10 cellular contexts compared by ENCODE assay signal in the genomic region with DNA sequence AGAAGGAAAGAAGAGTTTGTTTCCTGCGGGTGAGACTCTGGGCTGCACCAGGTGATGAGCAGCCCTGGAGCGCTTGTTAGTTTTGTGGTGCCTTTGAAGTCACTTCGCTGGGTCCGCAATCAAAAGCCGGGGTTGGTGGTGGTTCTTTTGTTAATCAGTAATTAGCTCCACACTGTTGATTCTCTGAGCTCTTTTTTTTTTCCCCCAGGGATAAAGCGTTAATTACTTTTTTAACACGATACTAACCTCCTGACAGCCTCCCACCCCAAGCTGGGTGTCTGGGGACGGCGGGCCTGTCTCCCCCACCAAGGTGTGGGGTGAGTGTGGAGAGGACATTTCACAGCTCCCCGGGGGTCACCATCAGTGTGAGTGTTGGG. TPM values are rescaled to one million over a fixed set of nuclear protein-coding genes. Genes with fewer than 3 reads are reported as not detected.
A peak's percentile ranks its signal among the peaks of the same experiment; 100 is the strongest.
DNase-seq lines count a peak whose midpoint lies in the region; ATAC-seq, FAIRE-seq and TF ChIP-seq lines count a peak whose summit lies in the region.
"Had no signal": no experiment of that assay in that cellular context is flagged by ENCODE, and none has a peak within 500 bp of the region (broad histone marks: within the 10 kb centered on the region; RNA-seq: fewer than 3 reads in every experiment).

No MANE protein-coding gene starts in this region.

- H3K4me2 ChIP-seq in H9 (ENCODE audit: insufficient read depth, insufficient read length, low read length) = no peak overlapping the region
- H3K4me2 ChIP-seq in astrocyte (ENCODE audit: low read length) = peak overlapping the region; percentile 19

- H3K9ac ChIP-seq in H9 (ENCODE audit: extremely low read depth, insufficient read length, low read length) (no peak overlapping the region), astrocyte (ENCODE audit: low read length) (no peak overlapping the region)

- H3K4me3 Mint-ChIP-seq in H9 = no peak overlapping the region
- H3K4me3 Mint-ChIP-seq in astrocyte (ENCODE audit: unreplicated experiment) = no peak overlapping the region

- H2BK120ac ChIP-seq in H9 (ENCODE audit: low read depth, low read length, poor library complexity, severe bottlenecking) = no peak overlapping the region

- H3K4me1 ChIP-seq in H9 (ENCODE audit: insufficient read depth, low read length) (peaks cover 3% of the 10 kb centered on the region; the same call in 1 of the 2 replicates), astrocyte (ENCODE audit: insufficient read depth, low read length) (peaks cover 10% of the 10 kb centered on the region)

- no peak overlapping the region for H3K4me3 ChIP-seq in astrocyte (ENCODE audit: insufficient read depth, low read depth, low read length)
- H3K4me3 ChIP-seq: esophagus muscularis mucosa, lung had no signal

- no peak overlapping the region for H4K5ac ChIP-seq in H9 (ENCODE audit: insufficient read length, low read depth, low read length)

- H3K4me1 Mint-ChIP-seq in H9 (peaks cover 49 to 58% of the 10 kb centered on the region in 2 experiments), astrocyte (ENCODE audit: low read depth, unreplicated experiment) (peaks cover 22% of the 10 kb centered on the region)

- H4K8ac ChIP-seq in H9 (replicated peaks; ENCODE audit: insufficient read length, low read depth, low read length) = no peak overlapping the region

- H3K14ac ChIP-seq in H9 (ENCODE audit: insufficient read depth, low read length) = no peak overlapping the region

- H3K36me3 ChIP-seq in astrocyte (ENCODE audit: insufficient read depth, low read length) = no peaks in the 10 kb centered on the region

- H3K79me2 ChIP-seq in H9 (ENCODE audit: insufficient read depth, low read length) (no peaks in the 10 kb centered on the region), astrocyte (ENCODE audit: insufficient read depth, low read length) (peaks cover 33% of the 10 kb centered on the region)

- no peak overlapping the region for H3K18ac ChIP-seq in H9 (ENCODE audit: insufficient read length, low read depth, low read length)

- ATAC-seq in sciatic nerve (no peak), HG03097 (IDR thresholded peaks at IDR 0.05; ENCODE audit: low FRiP score, unreplicated experiment) (no peak)

- no CpG with 5 or more reads among the region's 10 CpGs for WGBS in H9 (ENCODE audit: extremely low coverage, insufficient read length, low lambda C conversion rate)

- H3K9me3 ChIP-seq in H9 (ENCODE audit: control insufficient read depth, low read depth, low read length) (no peaks in the 10 kb centered on the region), astrocyte (ENCODE audit: insufficient read depth, low read depth, low read length) (no peaks in the 10 kb centered on the region)
- H3K9me3 ChIP-seq: esophagus muscularis mucosa had no signal

- peak overlapping the region in 2 of 3 experiments; percentile 24 to 94; a peak in 4 of 7 replicates for H3K27ac Mint-ChIP-seq in H9
- H3K27ac Mint-ChIP-seq in astrocyte (ENCODE audit: unreplicated experiment) = peak overlapping the region; percentile 12

- H3K23me2 ChIP-seq in H9 (ENCODE audit: insufficient read length, low read depth, low read length, poor library complexity, severe bottlenecking) = no peaks in the 10 kb centered on the region

- DNase-seq in H9 (no peak), T-helper 2 cell (peak in 3 of 5 experiments; percentile 22 to 55 (median 25)), astrocyte (ENCODE audit: low read depth) (no peak), C1 segment of cervical spinal cord (lab: John Stamatoyannopoulos, UW) (no peak), amygdala (lab: John Stamatoyannopoulos, UW) (no peak), sciatic nerve (ENCODE audit: low spot score) (no peak)
- DNase-seq in stimulated activated CD4-positive, alpha-beta T cell treated with anti-CD3 and anti-CD28 coated beads, Interleukin-4, amount 100 ng/mL, for 1 hour = peak; percentile 21

- H3K27me3 Mint-ChIP-seq in H9 (ENCODE audit: low read depth) (peaks cover 10% of the 10 kb centered on the region), astrocyte (ENCODE audit: low read depth, unreplicated experiment) (no peaks in the 10 kb centered on the region)

- H3K9me3 Mint-ChIP-seq in H9 = no peaks in the 10 kb centered on the region
- H3K9me3 Mint-ChIP-seq in astrocyte (ENCODE audit: unreplicated experiment) = no peaks in the 10 kb centered on the region

- TF ChIP-seq CTCF in H9 (conservative IDR thresholded peaks at IDR 0.05) (no peak), astrocyte (IDR thresholded peaks at IDR 0.05; ENCODE audit: insufficient read depth, low read depth, low read length) (no peak)

- no peak overlapping the region for H2AK5ac ChIP-seq in H9 (ENCODE audit: insufficient read length, low read length)

- H2AFZ ChIP-seq in H9 (ENCODE audit: low read length) (no peak overlapping the region), astrocyte (ENCODE audit: low read depth, low read length) (no peak overlapping the region)

- no peaks in the 10 kb centered on the region for H4K20me1 ChIP-seq in H9 (ENCODE audit: control insufficient read depth, insufficient read depth, insufficient read length)
- peaks cover 75% of the 10 kb centered on the region for H4K20me1 ChIP-seq in astrocyte (ENCODE audit: insufficient read depth, low read length)

- no peak overlapping the region for H2BK5ac ChIP-seq in H9 (ENCODE audit: insufficient read length, low read length)

- no peak for FAIRE-seq in astrocyte (lab: Jason Lieb, UNC)

- H3K23ac ChIP-seq in H9 (ENCODE audit: insufficient read length, low read depth, low read length) = no peak overlapping the region

- no peak overlapping the region for H3K56ac ChIP-seq in H9 (ENCODE audit: insufficient read length, low read depth, low read length)

- no peak overlapping the region for H2BK12ac ChIP-seq in H9 (ENCODE audit: insufficient read length, low read depth, low read length)

- H3K79me1 ChIP-seq in H9 (ENCODE audit: insufficient read depth, low read depth, low read length, poor library complexity, severe bottlenecking) = no peaks in the 10 kb centered on the region

- H3K27me3 ChIP-seq in H9 (ENCODE audit: insufficient read depth, low read length) (no peaks in the 10 kb centered on the region), astrocyte (ENCODE audit: insufficient read depth, low read length) (no peaks in the 10 kb centered on the region)
- H3K27me3 ChIP-seq: esophagus muscularis mucosa had no signal

- H4K91ac ChIP-seq in H9 (ENCODE audit: insufficient read length, low read depth, low read length) = no peak overlapping the region

- H3K36me3 Mint-ChIP-seq in H9 (ENCODE audit: insufficient read depth in 1 of 3, low read depth in 3 of 3) (peaks cover 0 to 2% (median 0%) of the 10 kb centered on the region in 3 experiments; a peak in 1 of 7 replicates), astrocyte (ENCODE audit: low read depth, unreplicated experiment) (peaks cover 5% of the 10 kb centered on the region)

- H3T11ph ChIP-seq in H9 (ENCODE audit: low read length) = no peak overlapping the region

- no peak overlapping the region for H3K4ac ChIP-seq in H9 (ENCODE audit: low read depth, low read length)

- no peak overlapping the region for H2BK20ac ChIP-seq in H9 (ENCODE audit: low read depth, low read length, poor library complexity, severe bottlenecking)

- no peak overlapping the region for H3K27ac ChIP-seq in H9 (ENCODE audit: insufficient read length, low read depth, low read length)
- H3K27ac ChIP-seq in astrocyte (ENCODE audit: low read depth, low read length) = no peak overlapping the region
- H3K27ac ChIP-seq: esophagus muscularis mucosa had no signal

- intact Hi-C loops in sciatic nerve (cut with DNase I) = no loop called here

- H2BK15ac ChIP-seq in H9 (ENCODE audit: low read depth, low read length) = no peak overlapping the region

RNA-seq across cellular contexts. Expression of a gene that starts 56.6 kb away (rescaled TPM):
- total RNA-seq in H9 (2021) (13.0 TPM in 2 replicates), astrocyte (34.7 and 35.6 TPM in 2 replicates), sciatic nerve (51.8 TPM)

Comparison
In these comparisons a context has a peak if more than half of its experiments do, and no peak if none do; other contexts are left out.
1. DNase-seq: peak in T-helper 2 cell (3 of 5) and stimulated activated CD4-positive, alpha-beta T cell treated with anti-CD3 and anti-CD28 coated beads, Interleukin-4, amount 100 ng/mL, for 1 hour (single experiment); none in H9 (single experiment), astrocyte (single experiment), C1 segment of cervical spinal cord (0 of 14), amygdala (0 of 56) and sciatic nerve (single experiment).